ENCODE assay signal across 22 cellular contexts in genomic region chr10:17219024-17219423, GRCh38. TPM values are rescaled to one million over a fixed set of nuclear protein-coding genes. Genes with fewer than 3 reads are reported as not detected.
DNase-seq lines count a peak whose midpoint lies in the region; ATAC-seq and TF ChIP-seq lines count a peak whose summit lies in the region.
"Had no signal": no experiment of that assay in that cellular context is flagged by ENCODE, and none has a peak within 500 bp of the region (broad histone marks: within the 10 kb centered on the region; RNA-seq: fewer than 3 reads in every experiment).

No MANE protein-coding gene starts in this region.

- no peaks in the 10 kb centered on the region; the same call in 1 of the 2 replicates for H3K9me1 ChIP-seq in IMR-90 (ENCODE audit: insufficient read depth, low read length)

- no peak overlapping the region for H3K9ac ChIP-seq in IMR-90 (ENCODE audit: low read depth, low read length)

- in situ Hi-C loops in IMR-90 (cut with MboI; ENCODE audit: low sequenced_read_pairs): no loop called here

- no peak overlapping the region for H3K56ac ChIP-seq in IMR-90 (ENCODE audit: extremely low read depth, insufficient read depth, low read length)

- H3K18ac ChIP-seq in IMR-90 (ENCODE audit: low read depth, low read length): peak overlapping the region; percentile 94; the same call in 1 of the 2 replicates

- CTCF ChIA-PET in IMR-90 (lab: Yijun Ruan, JAX): no interaction called here

- no peak overlapping the region for H3K23ac ChIP-seq in IMR-90 (ENCODE audit: low read depth, low read length)

- no peaks in the 10 kb centered on the region for H3K36me3 ChIP-seq in IMR-90 (ENCODE audit: control insufficient read depth, insufficient read depth, low read length)
- H3K36me3 ChIP-seq: heart left ventricle had no signal

- no peak for TF ChIP-seq RAD21 in IMR-90 (IDR thresholded peaks at IDR 0.05; ENCODE audit: low read length)

- H3K36me3 Mint-ChIP-seq in osteocyte (ENCODE audit: unreplicated experiment): no peaks in the 10 kb centered on the region
- H3K36me3 Mint-ChIP-seq: type B pancreatic cell had no signal

- H2BK120ac ChIP-seq in IMR-90 (ENCODE audit: low read depth, low read length): peak overlapping the region; percentile 95; the same call in 1 of the 2 replicates

- intact Hi-C loops in IMR-90 (cut with micrococcal nuclease): no loop called here

- H3K4me1 Mint-ChIP-seq in osteocyte (ENCODE audit: unreplicated experiment): peaks cover 52% of the 10 kb centered on the region

- no peak overlapping the region for H3K4me2 ChIP-seq in IMR-90 (ENCODE audit: low read depth, low read length)
- H3K4me2 ChIP-seq: PC-9 had no signal

- no peaks in the 10 kb centered on the region for H3K27me3 ChIP-seq in IMR-90 (ENCODE audit: control insufficient read depth, insufficient read depth, low read length)
- H3K27me3 ChIP-seq: heart left ventricle had no signal

- no peak overlapping the region for H3K4me3 ChIP-seq in IMR-90 (ENCODE audit: insufficient read depth, low read depth, low read length)
- H3K4me3 ChIP-seq in cardiac fibroblast (replicated peaks in 1 of 2; ENCODE audit: low read depth in 2 of 2, low read length in 2 of 2): no peak overlapping the region
- H3K4me3 ChIP-seq: dorsolateral prefrontal cortex, heart left ventricle, PC-9 had no signal

- H3K9me3 Mint-ChIP-seq in osteocyte (ENCODE audit: unreplicated experiment): no peaks in the 10 kb centered on the region
- H3K9me3 Mint-ChIP-seq: CD4-positive, CD25-positive, alpha-beta regulatory T cell; stimulated activated naive B cell treated with anti-CD40 and anti-IgM and Interleukin-4, amounts not matched to agents 10 μg/mL and 1 μg/mL and 100 μg/mL, for 72 hours had no signal

- no TSS peak for BruUV-seq in IMR-90 (replicated peaks; lab: Mats Ljungman, UMichigan)

- no peaks in the 10 kb centered on the region for H4K20me1 ChIP-seq in IMR-90 (ENCODE audit: insufficient read depth, low read length)

- no peak for ATAC-seq in IMR-90 (ENCODE audit: low read depth)
- ATAC-seq in HG03354 (IDR thresholded peaks at IDR 0.05; ENCODE audit: poor library complexity, severe bottlenecking, unreplicated experiment): no peak
- ATAC-seq: heart left ventricle; stimulated activated naive B cell treated with anti-CD40 and anti-IgM and Interleukin-4, amounts not matched to agents 10 μg/mL and 1 μg/mL and 100 μg/mL, for 72 hours had no signal

- peak overlapping the region; percentile 52 for H3K27ac Mint-ChIP-seq in osteocyte (ENCODE audit: unreplicated experiment)
- H3K27ac Mint-ChIP-seq: stimulated activated naive B cell treated with anti-CD40 and anti-IgM and Interleukin-4, amounts not matched to agents 10 μg/mL and 1 μg/mL and 100 μg/mL, for 72 hours; type B pancreatic cell had no signal

- H2BK5ac ChIP-seq in IMR-90 (ENCODE audit: low read depth, low read length, poor library complexity, severe bottlenecking): peak overlapping the region; percentile 96

- H3K27ac ChIP-seq in IMR-90 (ENCODE audit: insufficient read depth, low read length): no peak overlapping the region; the same call in 1 of the 2 replicates
- H3K27ac ChIP-seq: dorsolateral prefrontal cortex, heart left ventricle, PC-9 had no signal

- no peak overlapping the region for H2AK9ac ChIP-seq in IMR-90 (replicated peaks; ENCODE audit: low read depth, low read length, poor library complexity)

- dilution Hi-C loops in IMR-90 (cut with HindIII; ENCODE audit: low sequenced_read_pairs, unreplicated experiment): no loop called here

- H4K8ac ChIP-seq in IMR-90 (ENCODE audit: low read depth in 2 of 2, low read length in 2 of 2): peak overlapping the region; percentile 80 to 89; a peak in 2 of 4 replicates

- no CpG with 5 or more reads among the region's 2 CpGs for WGBS in IMR-90 (ENCODE audit: extremely low coverage in 2 of 2, insufficient read length in 1 of 2), 2 experiments

- H3K4ac ChIP-seq in IMR-90 (ENCODE audit: low read depth, low read length): peak overlapping the region; percentile 93; the same call in 1 of the 2 replicates

- TF ChIP-seq POLR2A in IMR-90 (IDR thresholded peaks at IDR 0.05; ENCODE audit: low read depth, low read length): no peak

- no peak overlapping the region for H4K5ac ChIP-seq in IMR-90 (ENCODE audit: low read depth, low read length)

- H3K4me3 Mint-ChIP-seq in osteocyte (ENCODE audit: unreplicated experiment): no peak overlapping the region
- H3K4me3 Mint-ChIP-seq: CD4-positive, CD25-positive, alpha-beta regulatory T cell; stimulated activated naive B cell treated with anti-CD40 and anti-IgM and Interleukin-4, amounts not matched to agents 10 μg/mL and 1 μg/mL and 100 μg/mL, for 72 hours; type B pancreatic cell had no signal

- no peak overlapping the region for H3K14ac ChIP-seq in IMR-90 (replicated peaks; ENCODE audit: low read depth, low read length)

- peaks cover 5 to 39% of the 10 kb centered on the region in 2 experiments; a peak in 3 of 4 replicates for H3K79me1 ChIP-seq in IMR-90 (ENCODE audit: low read depth in 1 of 2, low read length in 2 of 2)

- H4K91ac ChIP-seq in IMR-90 (ENCODE audit: insufficient read depth, low read depth, low read length): no peak overlapping the region

- no peak overlapping the region for H2AK5ac ChIP-seq in IMR-90 (ENCODE audit: low read depth, low read length)

- DNase-seq in NCI-H446 treated with DMSO at 0.1 percent for 48 hours (lab: John Stamatoyannopoulos, UW) (peak; percentile 34), NCI-H446 (lab: John Stamatoyannopoulos, UW) (no peak), IMR-90 (peak; percentile 80), cardiac fibroblast (ENCODE audit: low read depth in 2 of 2) (peak; percentile 54 to 74), osteocyte (ENCODE audit: extremely low spot score, unreplicated experiment) (no peak), NOMO-1 treated with dmso at 0.1 percent for 144 hours (lab: John Stamatoyannopoulos, UW; ENCODE audit: unreplicated experiment) (no peak), occipital lobe (lab: John Stamatoyannopoulos, UW) (no peak)
- DNase-seq: 8988T; activated CD4-positive, alpha-beta T cell treated with anti-CD3 and anti-CD28 coated beads, Interleukin-2, amount 50 U/mL, for 1 hour; activated naive CD4-positive, alpha-beta T cell treated with Interleukin-2 at 50 U/mL for 16 hours; CD4-positive, CD25-positive, alpha-beta regulatory T cell; dorsolateral prefrontal cortex; heart left ventricle; islet precursor cell; NCI-H2081; NCI-H526 treated with DMSO at 0.1 percent for 48 hours; PC-9; retina; stimulated activated CD4-positive, alpha-beta T cell treated with anti-CD3 and anti-CD28 coated beads, Interleukin-15, amount 100 ng/mL, for 24 hours; stimulated activated naive B cell treated with anti-CD40 and anti-IgM and Interleukin-4, amounts not matched to agents 10 μg/mL and 1 μg/mL and 100 μg/mL, for 72 hours had no signal

- H3K27me3 Mint-ChIP-seq in osteocyte (ENCODE audit: unreplicated experiment): no peaks in the 10 kb centered on the region
- H3K27me3 Mint-ChIP-seq: CD4-positive, CD25-positive, alpha-beta regulatory T cell had no signal

- H2BK15ac ChIP-seq in IMR-90 (ENCODE audit: low read depth, low read length): peak overlapping the region; percentile 95; the same call in 1 of the 3 replicates

- TF ChIP-seq CTCF in IMR-90 (conservative IDR thresholded peaks at IDR 0.05; ENCODE audit: low read depth, low read length) (no peak), cardiac fibroblast (IDR thresholded peaks at IDR 0.05; ENCODE audit: low read depth, low read length) (no peak), osteocyte (IDR thresholded peaks at IDR 0.05) (no peak)

- POLR2A ChIA-PET in IMR-90 (lab: Charles Lee; ENCODE audit: unreplicated experiment): interaction anchor here (1.7 kb wide), 1 partner anchor 11 kb away, joined by 10 read pairs; no protein-coding TSS in a partner anchor

- H2BK20ac ChIP-seq in IMR-90 (ENCODE audit: low read depth, low read length): peak overlapping the region; percentile 93; the same call in 1 of the 2 replicates

- no peaks in the 10 kb centered on the region for H3K9me3 ChIP-seq in IMR-90 (ENCODE audit: control insufficient read depth, insufficient read depth, low read length)
- H3K9me3 ChIP-seq: heart left ventricle had no signal

- peaks cover 17% of the 10 kb centered on the region for H3K4me1 ChIP-seq in IMR-90 (ENCODE audit: control insufficient read depth, insufficient read depth, low read length)

- no peak overlapping the region for H2AFZ ChIP-seq in IMR-90 (replicated peaks; ENCODE audit: low read length, poor library complexity)
- H2AFZ ChIP-seq: PC-9 had no signal

TF ChIP-seq in IMR-90, 13 proteins besides CTCF, POLR2A, EP300 and RAD21:
- TF ChIP-seq CEBPB (IDR thresholded peaks at IDR 0.05; ENCODE audit: low read depth, low read length) (no peak), NFE2L2 (IDR thresholded peaks at IDR 0.05; ENCODE audit: low read depth, low read length) (no peak), SMC3 (IDR thresholded peaks at IDR 0.05; ENCODE audit: low read depth, low read length) (no peak), CHD1 (IDR thresholded peaks at IDR 0.05; ENCODE audit: low read depth, low read length) (no peak), ELK1 (IDR thresholded peaks at IDR 0.05; ENCODE audit: borderline replicate concordance, low read depth, low read length) (no peak), BHLHE40 (IDR thresholded peaks at IDR 0.05; ENCODE audit: low read depth, low read length) (no peak), MAZ (IDR thresholded peaks at IDR 0.05; ENCODE audit: borderline replicate concordance, low read depth, low read length) (no peak), MXI1 (IDR thresholded peaks at IDR 0.05; ENCODE audit: borderline replicate concordance, low read depth, low read length) (no peak)

RNA-seq across cellular contexts. Expression of gene VIM, which starts 9.0 kb away (rescaled TPM):
- 6,409 and 6,735 TPM in 2 replicates for total RNA-seq in IMR-90 (2012; rRNA removed)
- polyA plus RNA-seq in IMR-90 (2012; rRNA removed): 4,502 and 5,313 TPM in 2 replicates
- 3,296 and 6,454 TPM in 2 replicates for polyA plus RNA-seq in IMR-90 (2012; cell fraction: cytosol; rRNA removed)
- polyA plus RNA-seq in IMR-90 (2012; cell fraction: nucleus; rRNA removed; ENCODE audit: low replicate concordance): 3,181 and 7,305 TPM in 2 replicates
- total RNA-seq in osteocyte: 2,114 and 2,178 TPM in 2 replicates
- total RNA-seq in occipital lobe: 289 TPM

RNA-seq across cellular contexts. Expression of gene TRDMT1, which starts 17.6 kb away (rescaled TPM):
- total RNA-seq in IMR-90 (2012; rRNA removed): 4.7 and 6.7 TPM in 2 replicates
- 2.1 and 2.2 TPM in 2 replicates for polyA plus RNA-seq in IMR-90 (2012; rRNA removed)
- 0.90 and 4.7 TPM in 2 replicates for polyA plus RNA-seq in IMR-90 (2012; cell fraction: cytosol; rRNA removed)
- 0.49 and 4.0 TPM in 2 replicates for polyA plus RNA-seq in IMR-90 (2012; cell fraction: nucleus; rRNA removed; ENCODE audit: low replicate concordance)
- total RNA-seq in osteocyte: 5.9 and 6.6 TPM in 2 replicates
- 39.3 TPM for total RNA-seq in occipital lobe

Comparison
In these comparisons a context has a peak if more than half of its experiments do, and no peak if none do; other contexts are left out.
1. DNase-seq: peak in NCI-H446 treated with DMSO at 0.1 percent for 48 hours (single experiment), IMR-90 (single experiment) and cardiac fibroblast (2 of 2); none in NCI-H446 (0 of 2), osteocyte (single experiment), NOMO-1 treated with dmso at 0.1 percent for 144 hours (single experiment) and occipital lobe (single experiment).